Comparison of ENCODE assay signal across 16 cellular contexts in genomic region chr13:54536112-54536511, GRCh38.
DNase-seq lines count a peak whose midpoint lies in the region; FAIRE-seq and TF ChIP-seq lines count a peak whose summit lies in the region.
"Had no signal": no experiment of that assay in that cellular context is flagged by ENCODE, and none has a peak within 500 bp of the region (broad histone marks: within the 10 kb centered on the region; RNA-seq: fewer than 3 reads in every experiment).

No MANE protein-coding gene starts in this region.

- H3K27me3 ChIP-seq in bronchial epithelial cell (ENCODE audit: control insufficient read depth, insufficient read depth, low read length) (no peaks in the 10 kb centered on the region), testis (no peaks in the 10 kb centered on the region)
- H3K27me3 ChIP-seq: right lobe of liver had no signal

- peak; percentile 44 for TF ChIP-seq RAD21 in Ishikawa (IDR thresholded peaks at IDR 0.05; ENCODE audit: low read depth)

- no peak for TF ChIP-seq EP300 in Ishikawa (IDR thresholded peaks at IDR 0.05; ENCODE audit: borderline replicate concordance)

- no peak for TF ChIP-seq CTCF in bronchial epithelial cell (IDR thresholded peaks at IDR 0.05; ENCODE audit: insufficient read depth, low read length, severe bottlenecking)
- peak; percentile 39 for TF ChIP-seq CTCF in neural crest cell (conservative IDR thresholded peaks at IDR 0.05)
- no peak for TF ChIP-seq CTCF in testis (IDR thresholded peaks at IDR 0.05)

- no peaks in the 10 kb centered on the region for H3K27me3 Mint-ChIP-seq in neural crest cell (ENCODE audit: low read depth)

- no peaks in the 10 kb centered on the region for H3K9me3 ChIP-seq in testis
- H3K9me3 ChIP-seq: right lobe of liver had no signal

- H3K4me3 ChIP-seq in bronchial epithelial cell (ENCODE audit: low read depth, low read length) (no peak overlapping the region), testis (no peak overlapping the region)
- H3K4me3 ChIP-seq: mucosa of descending colon, right lobe of liver had no signal

- no peaks in the 10 kb centered on the region for H3K4me1 ChIP-seq in testis
- H3K4me1 ChIP-seq: right lobe of liver had no signal

- no peak for FAIRE-seq in bronchial epithelial cell (lab: Jason Lieb, UNC)
- FAIRE-seq: astrocyte had no signal

- no peak for TF ChIP-seq POLR2A in testis (IDR thresholded peaks at IDR 0.05)

- H3K4me3 Mint-ChIP-seq in neural crest cell, result no peak overlapping the region
- H3K4me3 Mint-ChIP-seq: activated T-helper 1 cell treated with anti-CD3 and anti-CD28 coated beads, Interleukin-12 subunit alpha, Interleukin-12 subunit beta, Interleukin-2, Interleukin-4 antibody, amounts not matched to agents 30 ng/mL and 10 ng/mL and 1 ng/mL, durations not matched to agents 14 hours and 24 hours and 36 hours had no signal

- peak; percentile 13 for DNase-seq in DMS 273 (lab: John Stamatoyannopoulos, UW; ENCODE audit: unreplicated experiment)
- DNase-seq in DMS 273 treated with DMSO at 0.1 percent for 48 hours (lab: John Stamatoyannopoulos, UW), result no peak
- DNase-seq in bronchial epithelial cell (ENCODE audit: low read depth), result peak; percentile 6
- DNase-seq in neural crest cell (ENCODE audit: low read depth, low spot score), result no peak
- DNase-seq in NCI-H226, result no peak
- no peak for DNase-seq in posterior vena cava (ENCODE audit: low spot score)
- no peak for DNase-seq in testis
- DNase-seq: 8988T; activated CD4-positive, alpha-beta T cell treated with anti-CD3 and anti-CD28 coated beads for 4 hours; DND-41; KBM-7; mucosa of descending colon; right lobe of liver had no signal

- 48 to 56% methylated on average over 3 of the region's 3 CpGs for WGBS in testis, 2 donors

- H3K9me3 Mint-ChIP-seq in neural crest cell, result peaks cover 3% of the 10 kb centered on the region

- H3K36me3 ChIP-seq in bronchial epithelial cell (ENCODE audit: control insufficient read depth, insufficient read depth, low read length), result no peaks in the 10 kb centered on the region
- no peaks in the 10 kb centered on the region for H3K36me3 ChIP-seq in testis (ENCODE audit: low read depth, missing control alignments)
- H3K36me3 ChIP-seq: right lobe of liver had no signal

- H3K36me3 Mint-ChIP-seq in neural crest cell (ENCODE audit: low read depth), result no peaks in the 10 kb centered on the region

- no peak overlapping the region for H3K27ac ChIP-seq in testis
- H3K27ac ChIP-seq: right lobe of liver had no signal

- H3K27ac Mint-ChIP-seq in neural crest cell (ENCODE audit: unreplicated experiment), result no peak overlapping the region
- H3K27ac Mint-ChIP-seq: activated T-helper 1 cell treated with anti-CD3 and anti-CD28 coated beads, Interleukin-12 subunit alpha, Interleukin-12 subunit beta, Interleukin-2, Interleukin-4 antibody, amounts not matched to agents 30 ng/mL and 10 ng/mL and 1 ng/mL, durations not matched to agents 14 hours and 24 hours and 36 hours had no signal

- intact Hi-C loops in posterior vena cava (cut with DNase I) (no loop called here), testis (cut with DNase I; ENCODE audit: low total_unique reads) (no loop called here)

- H3K4me1 Mint-ChIP-seq in neural crest cell, result peaks cover 4% of the 10 kb centered on the region

TF ChIP-seq in Ishikawa, 13 proteins besides CTCF, POLR2A, EP300 and RAD21:
- TF ChIP-seq USF1 (IDR thresholded peaks at IDR 0.05) (peak; percentile 29; the same call in 1 of the 2 replicates), NFIC (IDR thresholded peaks at IDR 0.05) (no peak)

Comparison
In these comparisons a context has a peak if more than half of its experiments do, and no peak if none do; other contexts are left out.
1. DNase-seq: peak in DMS 273 (single experiment) and bronchial epithelial cell (single experiment); none in DMS 273 treated with DMSO at 0.1 percent for 48 hours (single experiment), neural crest cell (single experiment), NCI-H226 (single experiment), posterior vena cava (single experiment) and testis (single experiment).